Comparison of ENCODE assay signal across 8 cellular contexts in genomic region chr6:80003841-80004198, GRCh38. TPM values are rescaled to one million over a fixed set of nuclear protein-coding genes. Genes with fewer than 3 reads are reported as not detected.
DNase-seq lines count a peak whose midpoint lies in the region; ATAC-seq, FAIRE-seq and TF ChIP-seq lines count a peak whose summit lies in the region.

No MANE protein-coding gene starts in this region.

- H4K20me1 ChIP-seq in smooth muscle cell (ENCODE audit: low read depth), result no peaks in the 10 kb centered on the region

- H3K4me1 ChIP-seq in iPS DF 6.9 (ENCODE audit: control insufficient read depth, insufficient read depth, low read length) (no peaks in the 10 kb centered on the region), smooth muscle cell (ENCODE audit: low read depth) (peaks cover 11% of the 10 kb centered on the region)

- no peaks in the 10 kb centered on the region for H3K9me3 ChIP-seq in iPS DF 6.9 (ENCODE audit: control insufficient read depth, insufficient read depth, low read length)
- no peaks in the 10 kb centered on the region for H3K9me3 ChIP-seq in smooth muscle cell (replicated peaks; ENCODE audit: low read depth)

- H3K4me3 ChIP-seq in iPS DF 6.9 (ENCODE audit: low read length) (peak overlapping the region; percentile 97; the same call in 1 of the 2 replicates), smooth muscle cell (peak overlapping the region; percentile 96)

- H3K4me2 ChIP-seq in smooth muscle cell, result peak overlapping the region; percentile 87

- ATAC-seq in HG03025 (IDR thresholded peaks at IDR 0.05; ENCODE audit: low FRiP score, unreplicated experiment), result peak; percentile 9

- peak overlapping the region; percentile 99 for H2AFZ ChIP-seq in smooth muscle cell (ENCODE audit: low read depth)

- H3K27ac ChIP-seq in angular gyrus (ENCODE audit: low read depth, low read length) (peak overlapping the region; percentile 78), iPS DF 6.9 (ENCODE audit: low read length) (no peak overlapping the region), smooth muscle cell (ENCODE audit: low read depth) (peak overlapping the region; percentile 47)

- WGBS in iPS DF 6.9 (ENCODE audit: insufficient coverage, insufficient read length), result no CpG with 5 or more reads among the region's 15 CpGs
- WGBS in smooth muscle cell (ENCODE audit: low lambda C conversion rate), result 8% methylated on average over 15 of the region's 15 CpGs

- DNase-seq in NOMO-1 (lab: John Stamatoyannopoulos, UW; ENCODE audit: unreplicated experiment in 2 of 2) (peak; percentile 42 to 52), NOMO-1 treated with dmso at 0.1 percent for 144 hours (lab: John Stamatoyannopoulos, UW; ENCODE audit: unreplicated experiment) (no peak), NCI-H82 (lab: John Stamatoyannopoulos, UW) (peak; percentile 73), iPS DF 6.9 (ENCODE audit: low read depth, low spot score) (no peak), smooth muscle cell (lab: John Stamatoyannopoulos, UW; ENCODE audit: unreplicated experiment) (no peak), GM19239 (ENCODE audit: insufficient read length, low spot score) (no peak)

- H3K36me3 ChIP-seq in iPS DF 6.9 (ENCODE audit: control insufficient read depth, insufficient read depth, low read length) (no peaks in the 10 kb centered on the region), smooth muscle cell (ENCODE audit: low read depth) (no peaks in the 10 kb centered on the region)

- H3K27me3 ChIP-seq in iPS DF 6.9 (ENCODE audit: control insufficient read depth, insufficient read depth, low read length) (no peaks in the 10 kb centered on the region), smooth muscle cell (ENCODE audit: low read depth) (no peaks in the 10 kb centered on the region)

- TF ChIP-seq CTCF in smooth muscle cell (IDR thresholded peaks at IDR 0.05; ENCODE audit: borderline replicate concordance, insufficient read depth, poor library complexity, severe bottlenecking), result no peak

- peaks cover 24% of the 10 kb centered on the region for H3K79me2 ChIP-seq in smooth muscle cell (ENCODE audit: low read depth)

- peak overlapping the region; percentile 21 for H3K9ac ChIP-seq in smooth muscle cell (ENCODE audit: low read depth)

- no peaks in the 10 kb centered on the region for H3F3A ChIP-seq in smooth muscle cell (ENCODE audit: low read depth)

- no peak for FAIRE-seq in GM19239 (lab: Jason Lieb, UNC)

RNA-seq across cellular contexts. Expression of gene TTK, which starts 0.6 kb away (rescaled TPM):
- 15.3 and 17.1 TPM in 2 replicates for total RNA-seq in smooth muscle cell
- polyA plus RNA-seq in smooth muscle cell, result 3.9 and 4.9 TPM in 2 replicates

RNA-seq across cellular contexts. Expression of gene ELOVL4, which starts 56.5 kb away (rescaled TPM):
- 16.4 and 19.3 TPM in 2 replicates for total RNA-seq in smooth muscle cell
- 8.4 and 12.2 TPM in 2 replicates for polyA plus RNA-seq in smooth muscle cell

Comparison
In these comparisons a context has a peak if more than half of its experiments do, and no peak if none do; other contexts are left out.
1. DNase-seq: peak in NOMO-1 (2 of 2) and NCI-H82 (single experiment); none in NOMO-1 treated with dmso at 0.1 percent for 144 hours (single experiment), iPS DF 6.9 (single experiment), smooth muscle cell (single experiment) and GM19239 (single experiment).